In genomic region chr10:95758351-95759025, GRCh38 we compare ENCODE assay signal across 8 cellular contexts. TPM values are rescaled to one million over a fixed set of nuclear protein-coding genes. Genes with fewer than 3 reads are reported as not detected.
A peak's percentile ranks its signal among the peaks of the same experiment; 100 is the strongest.
DNase-seq lines count a peak whose midpoint lies in the region; ATAC-seq lines count a peak whose summit lies in the region.

No MANE protein-coding gene starts in this region.

- peak overlapping the region; percentile 59 for H3K4me3 Mint-ChIP-seq in activated CD4-positive, alpha-beta T cell treated with anti-CD3 and anti-CD28 coated beads, Interleukin-2, amount 10 ng/mL, durations not matched to agents 24 days and 14 days
- peak overlapping the region; percentile 37 for H3K4me3 Mint-ChIP-seq in activated T-helper 17 cell treated with anti-CD3 and anti-CD28 coated beads, Interleukin-2, amount 50 U/mL, for 72 hours
- H3K4me3 Mint-ChIP-seq in stimulated activated naive B cell treated with anti-CD40 and anti-IgM and Interleukin-4, amounts not matched to agents 10 μg/mL and 1 μg/mL and 100 μg/mL, for 72 hours: peak overlapping the region; percentile 71 to 94
- peak overlapping the region in 1 of 8 donors; percentile 12 for H3K4me3 Mint-ChIP-seq in CD4-positive, alpha-beta memory T cell

- no peak overlapping the region for H3K27ac ChIP-seq in CD4-positive, alpha-beta memory T cell (ENCODE audit: low read depth, low read length)

- no peaks in the 10 kb centered on the region for H3K9me3 ChIP-seq in CD4-positive, alpha-beta memory T cell (ENCODE audit: control insufficient read depth in 1 of 2, low read length in 2 of 2)

- H3K4me3 ChIP-seq in CD4-positive, alpha-beta memory T cell (ENCODE audit: low read length in 2 of 2): no peak overlapping the region

- H3K4me1 Mint-ChIP-seq in activated CD4-positive, alpha-beta T cell treated with anti-CD3 and anti-CD28 coated beads, Interleukin-2, amount 10 ng/mL, durations not matched to agents 24 days and 14 days: peaks cover 35% of the 10 kb centered on the region
- H3K4me1 Mint-ChIP-seq in activated T-helper 17 cell treated with anti-CD3 and anti-CD28 coated beads, Interleukin-2, amount 50 U/mL, for 72 hours: peaks cover 18% of the 10 kb centered on the region
- H3K4me1 Mint-ChIP-seq in stimulated activated naive B cell treated with anti-CD40 and anti-IgM and Interleukin-4, amounts not matched to agents 10 μg/mL and 1 μg/mL and 100 μg/mL, for 72 hours: peaks cover 39 to 79% of the 10 kb centered on the region in 2 donors
- peaks cover 6 to 22% (median 9%) of the 10 kb centered on the region in 4 donors for H3K4me1 Mint-ChIP-seq in CD4-positive, alpha-beta memory T cell

- peak; percentile 66 for DNase-seq in activated CD4-positive, alpha-beta T cell treated with anti-CD3 and anti-CD28 coated beads, Interleukin-2, amount 10 ng/mL, durations not matched to agents 24 days and 14 days
- no peak for DNase-seq in activated CD4-positive, alpha-beta T cell treated with anti-CD3 and anti-CD28 coated beads for 4 hours
- peak; percentile 59 for DNase-seq in stimulated activated naive B cell treated with anti-CD40 and anti-IgM and Interleukin-4, amounts not matched to agents 10 μg/mL and 1 μg/mL and 100 μg/mL, for 72 hours
- no peak for DNase-seq in A172 (ENCODE audit: low spot score)
- DNase-seq in islet precursor cell: no peak
- DNase-seq in CD4-positive, alpha-beta memory T cell: no peak

- peak overlapping the region; percentile 71 for H3K27ac Mint-ChIP-seq in activated CD4-positive, alpha-beta T cell treated with anti-CD3 and anti-CD28 coated beads, Interleukin-2, amount 10 ng/mL, durations not matched to agents 24 days and 14 days
- H3K27ac Mint-ChIP-seq in activated T-helper 17 cell treated with anti-CD3 and anti-CD28 coated beads, Interleukin-2, amount 50 U/mL, for 72 hours: peak overlapping the region; percentile 87
- H3K27ac Mint-ChIP-seq in stimulated activated naive B cell treated with anti-CD40 and anti-IgM and Interleukin-4, amounts not matched to agents 10 μg/mL and 1 μg/mL and 100 μg/mL, for 72 hours: peak overlapping the region; percentile 96
- H3K27ac Mint-ChIP-seq in CD4-positive, alpha-beta memory T cell: peak overlapping the region in 2 of 7 donors; percentile 43 to 51

- ATAC-seq in HG03045 (IDR thresholded peaks at IDR 0.05; ENCODE audit: unreplicated experiment): peak; percentile 49
- peak; percentile 87 for ATAC-seq in activated T-helper 17 cell treated with anti-CD3 and anti-CD28 coated beads, Interleukin-2, amount 50 U/mL, for 72 hours (replicated peaks)
- peak; percentile 58 to 69 for ATAC-seq in stimulated activated naive B cell treated with anti-CD40 and anti-IgM and Interleukin-4, amounts not matched to agents 10 μg/mL and 1 μg/mL and 100 μg/mL, for 72 hours (replicated peaks)

- H3K9me3 Mint-ChIP-seq in activated CD4-positive, alpha-beta T cell treated with anti-CD3 and anti-CD28 coated beads, Interleukin-2, amount 10 ng/mL, durations not matched to agents 24 days and 14 days: no peaks in the 10 kb centered on the region
- no peaks in the 10 kb centered on the region for H3K9me3 Mint-ChIP-seq in activated T-helper 17 cell treated with anti-CD3 and anti-CD28 coated beads, Interleukin-2, amount 50 U/mL, for 72 hours
- peaks cover 0 to 2% of the 10 kb centered on the region in 2 donors for H3K9me3 Mint-ChIP-seq in stimulated activated naive B cell treated with anti-CD40 and anti-IgM and Interleukin-4, amounts not matched to agents 10 μg/mL and 1 μg/mL and 100 μg/mL, for 72 hours
- H3K9me3 Mint-ChIP-seq in CD4-positive, alpha-beta memory T cell: peaks cover 0 to 2% (median 0%) of the 10 kb centered on the region in 8 donors

- H3K36me3 Mint-ChIP-seq in activated CD4-positive, alpha-beta T cell treated with anti-CD3 and anti-CD28 coated beads, Interleukin-2, amount 10 ng/mL, durations not matched to agents 24 days and 14 days (ENCODE audit: low read depth): peaks cover 4% of the 10 kb centered on the region
- H3K36me3 Mint-ChIP-seq in activated T-helper 17 cell treated with anti-CD3 and anti-CD28 coated beads, Interleukin-2, amount 50 U/mL, for 72 hours (ENCODE audit: low read depth): no peaks in the 10 kb centered on the region
- peaks cover 30 to 55% of the 10 kb centered on the region in 2 donors for H3K36me3 Mint-ChIP-seq in stimulated activated naive B cell treated with anti-CD40 and anti-IgM and Interleukin-4, amounts not matched to agents 10 μg/mL and 1 μg/mL and 100 μg/mL, for 72 hours
- no peaks in the 10 kb centered on the region for H3K36me3 Mint-ChIP-seq in CD4-positive, alpha-beta memory T cell

- CTCF ChIA-PET in CD4-positive, alpha-beta memory T cell (lab: Charles Lee; ENCODE audit: partially characterized antibody): interaction anchor here (1.0 kb wide), 1 partner anchor 65 kb away, joined by 3 read pairs; the partner anchor contains the start of gene TCTN3

- intact Hi-C loops in activated CD4-positive, alpha-beta T cell treated with anti-CD3 and anti-CD28 coated beads, Interleukin-2, amount 10 ng/mL, durations not matched to agents 24 days and 14 days (cut with micrococcal nuclease): loop anchor here (1.0 to 5.0 kb wide), 5 partner anchors 32 to 107 kb away; partner anchors contain the start of gene TCTN3
- intact Hi-C loops in CD4-positive, alpha-beta memory T cell (cut with micrococcal nuclease): loop anchor here (5.0 kb wide), 1 partner anchor 84 kb away; no protein-coding TSS in a partner anchor

- H3K36me3 ChIP-seq in CD4-positive, alpha-beta memory T cell (ENCODE audit: insufficient read depth, low read length): no peaks in the 10 kb centered on the region

- POLR2A ChIA-PET in CD4-positive, alpha-beta memory T cell (lab: Charles Lee; ENCODE audit: partially characterized antibody): interaction anchor here (1.0 kb wide), 1 partner anchor 106 kb away, joined by 3 read pairs; no protein-coding TSS in a partner anchor

- H3K4me1 ChIP-seq in CD4-positive, alpha-beta memory T cell (ENCODE audit: insufficient read depth, low read length): peaks cover 8% of the 10 kb centered on the region

- H3K27me3 ChIP-seq in CD4-positive, alpha-beta memory T cell (ENCODE audit: insufficient read depth, low read length): no peaks in the 10 kb centered on the region

- H3K27me3 Mint-ChIP-seq in activated CD4-positive, alpha-beta T cell treated with anti-CD3 and anti-CD28 coated beads, Interleukin-2, amount 10 ng/mL, durations not matched to agents 24 days and 14 days: peaks cover 10% of the 10 kb centered on the region
- peaks cover 18% of the 10 kb centered on the region for H3K27me3 Mint-ChIP-seq in activated T-helper 17 cell treated with anti-CD3 and anti-CD28 coated beads, Interleukin-2, amount 50 U/mL, for 72 hours
- H3K27me3 Mint-ChIP-seq in stimulated activated naive B cell treated with anti-CD40 and anti-IgM and Interleukin-4, amounts not matched to agents 10 μg/mL and 1 μg/mL and 100 μg/mL, for 72 hours: no peaks in the 10 kb centered on the region
- H3K27me3 Mint-ChIP-seq in CD4-positive, alpha-beta memory T cell: peaks cover 0 to 13% of the 10 kb centered on the region in 2 donors

RNA-seq across cellular contexts. Expression of gene ENTPD1, which starts 2.5 kb away (rescaled TPM):
- total RNA-seq in activated CD4-positive, alpha-beta T cell treated with anti-CD3 and anti-CD28 coated beads, Interleukin-2, amount 10 ng/mL, durations not matched to agents 24 days and 14 days: 13.0 and 17.0 TPM in 2 replicates
- 10 to 100 TPM in 1 of 2 donors, 1 to 10 TPM in 1; 4.5 to 36.3 TPM for total RNA-seq in activated T-helper 17 cell treated with anti-CD3 and anti-CD28 coated beads, Interleukin-2, amount 50 U/mL, for 72 hours
- total RNA-seq in A172 (2014; rRNA removed; shearing (Covaris generic)): 1.9 and 2.5 TPM in 2 replicates
- 1 to 10 TPM; 1.6 to 1.9 TPM for total RNA-seq in CD4-positive, alpha-beta memory T cell
- 1 to 10 TPM; 1.2 to 1.6 TPM for polyA plus RNA-seq in CD4-positive, alpha-beta memory T cell

Comparison
In these comparisons a context has a peak if more than half of its experiments do, and no peak if none do; other contexts are left out.
1. DNase-seq: peak in activated CD4-positive, alpha-beta T cell treated with anti-CD3 and anti-CD28 coated beads, Interleukin-2, amount 10 ng/mL, durations not matched to agents 24 days and 14 days (single experiment) and stimulated activated naive B cell treated with anti-CD40 and anti-IgM and Interleukin-4, amounts not matched to agents 10 μg/mL and 1 μg/mL and 100 μg/mL, for 72 hours (single experiment); none in activated CD4-positive, alpha-beta T cell treated with anti-CD3 and anti-CD28 coated beads for 4 hours (0 of 2), A172 (single experiment), islet precursor cell (single experiment) and CD4-positive, alpha-beta memory T cell (0 of 5).
2. Peak in every context shown above with its lines, with median percentiles within 50 percentile points of each other: ATAC-seq.